Comparison of ENCODE assay signal across 1 cellular context in genomic region chr7:480531-481218, GRCh38.
TF ChIP-seq lines count a peak whose summit lies in the region.

No MANE protein-coding gene starts in this region.

TF ChIP-seq in K562, 482 proteins besides CTCF, POLR2A, EP300 and RAD21 (continued from another document and continues in another):
- TF ChIP-seq, protein P1, sequence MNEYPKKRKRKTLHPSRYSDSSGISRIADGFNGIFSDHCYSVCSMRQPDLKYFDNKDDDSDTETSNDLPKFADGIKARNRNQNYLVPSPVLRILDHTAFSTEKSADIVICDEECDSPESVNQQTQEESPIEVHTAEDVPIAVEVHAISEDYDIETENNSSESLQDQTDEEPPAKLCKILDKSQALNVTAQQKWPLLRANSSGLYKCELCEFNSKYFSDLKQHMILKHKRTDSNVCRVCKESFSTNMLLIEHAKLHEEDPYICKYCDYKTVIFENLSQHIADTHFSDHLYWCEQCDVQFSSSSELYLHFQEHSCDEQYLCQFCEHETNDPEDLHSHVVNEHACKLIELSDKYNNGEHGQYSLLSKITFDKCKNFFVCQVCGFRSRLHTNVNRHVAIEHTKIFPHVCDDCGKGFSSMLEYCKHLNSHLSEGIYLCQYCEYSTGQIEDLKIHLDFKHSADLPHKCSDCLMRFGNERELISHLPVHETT (CRISPR knock-in tag; conservative IDR thresholded peaks at IDR 0.05 in 1 of 2, IDR thresholded peaks at IDR 0.05 in 1 of 2): no peak
- no peak for TF ChIP-seq TAF15 (IDR thresholded peaks at IDR 0.05; ENCODE audit: low read depth, low read length)
- peak; percentile 53; the same call in 1 of the 2 replicates for TF ChIP-seq ZNF263 (CRISPR knock-in tag; IDR thresholded peaks at IDR 0.05; ENCODE audit: borderline replicate concordance)
- no peak for TF ChIP-seq KAT8 (IDR thresholded peaks at IDR 0.05; ENCODE audit: low read depth)
- TF ChIP-seq ZNF253 (CRISPR knock-in tag; conservative IDR thresholded peaks at IDR 0.05): no peak
- no peak for TF ChIP-seq YBX1 (IDR thresholded peaks at IDR 0.05)
- 0 out of 2 replicates have a peak, but pooled peaks have one; percentile 24 for TF ChIP-seq CBFA2T2 (conservative IDR thresholded peaks at IDR 0.05)
- no peak for TF ChIP-seq ZNF133 (CRISPR knock-in tag; IDR thresholded peaks at IDR 0.05)
- TF ChIP-seq, protein P2, sequence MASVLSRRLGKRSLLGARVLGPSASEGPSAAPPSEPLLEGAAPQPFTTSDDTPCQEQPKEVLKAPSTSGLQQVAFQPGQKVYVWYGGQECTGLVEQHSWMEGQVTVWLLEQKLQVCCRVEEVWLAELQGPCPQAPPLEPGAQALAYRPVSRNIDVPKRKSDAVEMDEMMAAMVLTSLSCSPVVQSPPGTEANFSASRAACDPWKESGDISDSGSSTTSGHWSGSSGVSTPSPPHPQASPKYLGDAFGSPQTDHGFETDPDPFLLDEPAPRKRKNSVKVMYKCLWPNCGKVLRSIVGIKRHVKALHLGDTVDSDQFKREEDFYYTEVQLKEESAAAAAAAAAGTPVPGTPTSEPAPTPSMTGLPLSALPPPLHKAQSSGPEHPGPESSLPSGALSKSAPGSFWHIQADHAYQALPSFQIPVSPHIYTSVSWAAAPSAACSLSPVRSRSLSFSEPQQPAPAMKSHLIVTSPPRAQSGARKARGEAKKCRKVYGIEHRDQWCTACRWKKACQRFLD (CRISPR knock-in tag; IDR thresholded peaks at IDR 0.05): no peak
- TF ChIP-seq, protein P3, sequence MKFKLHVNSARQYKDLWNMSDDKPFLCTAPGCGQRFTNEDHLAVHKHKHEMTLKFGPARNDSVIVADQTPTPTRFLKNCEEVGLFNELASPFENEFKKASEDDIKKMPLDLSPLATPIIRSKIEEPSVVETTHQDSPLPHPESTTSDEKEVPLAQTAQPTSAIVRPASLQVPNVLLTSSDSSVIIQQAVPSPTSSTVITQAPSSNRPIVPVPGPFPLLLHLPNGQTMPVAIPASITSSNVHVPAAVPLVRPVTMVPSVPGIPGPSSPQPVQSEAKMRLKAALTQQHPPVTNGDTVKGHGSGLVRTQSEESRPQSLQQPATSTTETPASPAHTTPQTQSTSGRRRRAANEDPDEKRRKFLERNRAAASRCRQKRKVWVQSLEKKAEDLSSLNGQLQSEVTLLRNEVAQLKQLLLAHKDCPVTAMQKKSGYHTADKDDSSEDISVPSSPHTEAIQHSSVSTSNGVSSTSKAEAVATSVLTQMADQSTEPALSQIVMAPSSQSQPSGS (CRISPR knock-in tag; IDR thresholded peaks at IDR 0.05): no peak
- TF ChIP-seq SLC30A9 (CRISPR knock-in tag; IDR thresholded peaks at IDR 0.05): no peak
- TF ChIP-seq ZNF274 (IDR thresholded peaks at IDR 0.05; ENCODE audit: borderline replicate concordance, low read depth, low read length): no peak
- no peak for TF ChIP-seq ZNF384 (IDR thresholded peaks at IDR 0.05; ENCODE audit: low read depth, low read length)
- TF ChIP-seq NR0B1 (IDR thresholded peaks at IDR 0.05; ENCODE audit: partially characterized antibody): no peak
- no peak for TF ChIP-seq TGIF2 (CRISPR knock-in tag; IDR thresholded peaks at IDR 0.05)
- TF ChIP-seq, protein P4, sequence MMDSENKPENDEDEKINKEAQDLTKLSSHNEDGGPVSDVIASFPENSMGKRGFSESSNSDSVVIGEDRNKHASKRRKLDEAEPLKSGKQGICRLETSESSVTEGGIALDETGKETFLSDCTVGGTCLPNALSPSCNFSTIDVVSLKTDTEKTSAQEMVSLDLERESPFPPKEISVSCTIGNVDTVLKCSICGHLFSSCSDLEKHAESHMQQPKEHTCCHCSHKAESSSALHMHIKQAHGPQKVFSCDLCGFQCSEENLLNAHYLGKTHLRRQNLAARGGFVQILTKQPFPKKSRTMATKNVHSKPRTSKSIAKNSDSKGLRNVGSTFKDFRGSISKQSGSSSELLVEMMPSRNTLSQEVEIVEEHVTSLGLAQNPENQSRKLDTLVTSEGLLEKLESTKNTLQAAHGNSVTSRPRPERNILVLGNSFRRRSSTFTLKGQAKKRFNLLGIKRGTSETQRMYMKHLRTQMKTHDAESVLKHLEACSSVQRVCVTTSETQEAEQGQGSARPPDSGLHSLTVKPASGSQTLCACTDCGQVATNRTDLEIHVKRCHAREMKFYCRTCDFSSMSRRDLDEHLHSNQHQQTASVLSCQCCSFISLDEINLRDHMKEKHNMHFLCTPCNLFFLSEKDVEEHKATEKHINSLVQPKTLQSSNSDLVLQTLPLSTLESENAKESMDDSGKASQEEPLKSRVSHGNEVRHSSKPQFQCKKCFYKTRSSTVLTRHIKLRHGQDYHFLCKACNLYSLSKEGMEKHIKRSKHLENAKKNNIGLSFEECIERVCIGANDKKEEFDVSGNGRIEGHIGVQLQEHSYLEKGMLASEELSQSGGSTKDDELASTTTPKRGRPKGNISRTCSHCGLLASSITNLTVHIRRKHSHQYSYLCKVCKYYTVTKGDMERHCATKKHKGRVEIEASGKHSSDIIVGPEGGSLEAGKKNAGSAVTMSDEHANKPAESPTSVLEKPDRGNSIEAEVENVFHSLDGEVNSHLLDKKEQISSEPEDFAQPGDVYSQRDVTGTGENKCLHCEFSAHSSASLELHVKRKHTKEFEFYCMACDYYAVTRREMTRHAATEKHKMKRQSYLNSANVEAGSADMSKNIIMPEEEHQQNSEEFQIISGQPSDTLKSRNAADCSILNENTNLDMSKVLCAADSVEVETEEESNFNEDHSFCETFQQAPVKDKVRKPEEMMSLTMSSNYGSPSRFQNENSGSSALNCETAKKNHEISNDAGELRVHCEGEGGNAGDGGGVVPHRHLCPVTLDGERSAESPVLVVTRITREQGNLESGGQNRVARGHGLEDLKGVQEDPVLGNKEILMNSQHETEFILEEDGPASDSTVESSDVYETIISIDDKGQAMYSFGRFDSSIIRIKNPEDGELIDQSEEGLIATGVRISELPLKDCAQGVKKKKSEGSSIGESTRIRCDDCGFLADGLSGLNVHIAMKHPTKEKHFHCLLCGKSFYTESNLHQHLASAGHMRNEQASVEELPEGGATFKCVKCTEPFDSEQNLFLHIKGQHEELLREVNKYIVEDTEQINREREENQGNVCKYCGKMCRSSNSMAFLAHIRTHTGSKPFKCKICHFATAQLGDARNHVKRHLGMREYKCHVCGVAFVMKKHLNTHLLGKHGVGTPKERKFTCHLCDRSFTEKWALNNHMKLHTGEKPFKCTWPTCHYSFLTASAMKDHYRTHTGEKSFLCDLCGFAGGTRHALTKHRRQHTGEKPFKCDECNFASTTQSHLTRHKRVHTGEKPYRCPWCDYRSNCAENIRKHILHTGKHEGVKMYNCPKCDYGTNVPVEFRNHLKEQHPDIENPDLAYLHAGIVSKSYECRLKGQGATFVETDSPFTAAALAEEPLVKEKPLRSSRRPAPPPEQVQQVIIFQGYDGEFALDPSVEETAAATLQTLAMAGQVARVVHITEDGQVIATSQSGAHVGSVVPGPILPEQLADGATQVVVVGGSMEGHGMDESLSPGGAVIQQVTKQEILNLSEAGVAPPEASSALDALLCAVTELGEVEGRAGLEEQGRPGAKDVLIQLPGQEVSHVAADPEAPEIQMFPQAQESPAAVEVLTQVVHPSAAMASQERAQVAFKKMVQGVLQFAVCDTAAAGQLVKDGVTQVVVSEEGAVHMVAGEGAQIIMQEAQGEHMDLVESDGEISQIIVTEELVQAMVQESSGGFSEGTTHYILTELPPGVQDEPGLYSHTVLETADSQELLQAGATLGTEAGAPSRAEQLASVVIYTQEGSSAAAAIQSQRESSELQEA (IDR thresholded peaks at IDR 0.05; ENCODE audit: low read depth): no peak
- peak; percentile 60; the same call in 1 of the 2 replicates for TF ChIP-seq ESRRA (IDR thresholded peaks at IDR 0.05; ENCODE audit: borderline replicate concordance, low read depth)
- TF ChIP-seq TCF3 (CRISPR knock-in tag; IDR thresholded peaks at IDR 0.05): peak; percentile 54
- TF ChIP-seq SAFB2 (IDR thresholded peaks at IDR 0.05; ENCODE audit: borderline replicate concordance, low read depth, low read length, severe bottlenecking): no peak
- no peak for TF ChIP-seq SRF (CRISPR knock-in tag; IDR thresholded peaks at IDR 0.05)
- TF ChIP-seq HES1 (IDR thresholded peaks at IDR 0.05; ENCODE audit: low read depth): peak; percentile 73
- no peak for TF ChIP-seq ZNF778 (CRISPR knock-in tag; IDR thresholded peaks at IDR 0.05)
- TF ChIP-seq YY1 (IDR thresholded peaks at IDR 0.05; ENCODE audit: borderline replicate concordance in 1 of 3, control insufficient read depth in 1 of 3, extremely low read depth in 1 of 3, insufficient read depth in 3 of 3, insufficient read length in 1 of 3, insufficient replicate concordance in 2 of 3, low read depth in 1 of 3, low read length in 2 of 3): peak in 1 of 3 experiments; percentile 23
- TF ChIP-seq, protein P5, sequence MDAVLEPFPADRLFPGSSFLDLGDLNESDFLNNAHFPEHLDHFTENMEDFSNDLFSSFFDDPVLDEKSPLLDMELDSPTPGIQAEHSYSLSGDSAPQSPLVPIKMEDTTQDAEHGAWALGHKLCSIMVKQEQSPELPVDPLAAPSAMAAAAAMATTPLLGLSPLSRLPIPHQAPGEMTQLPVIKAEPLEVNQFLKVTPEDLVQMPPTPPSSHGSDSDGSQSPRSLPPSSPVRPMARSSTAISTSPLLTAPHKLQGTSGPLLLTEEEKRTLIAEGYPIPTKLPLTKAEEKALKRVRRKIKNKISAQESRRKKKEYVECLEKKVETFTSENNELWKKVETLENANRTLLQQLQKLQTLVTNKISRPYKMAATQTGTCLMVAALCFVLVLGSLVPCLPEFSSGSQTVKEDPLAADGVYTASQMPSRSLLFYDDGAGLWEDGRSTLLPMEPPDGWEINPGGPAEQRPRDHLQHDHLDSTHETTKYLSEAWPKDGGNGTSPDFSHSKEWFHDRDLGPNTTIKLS (IDR thresholded peaks at IDR 0.05; ENCODE audit: borderline replicate concordance, low read depth): no peak
- TF ChIP-seq FOXK1 (CRISPR knock-in tag; IDR thresholded peaks at IDR 0.05; ENCODE audit: borderline replicate concordance): no peak
- no peak for TF ChIP-seq ZKSCAN3 (CRISPR knock-in tag; IDR thresholded peaks at IDR 0.05)
- no peak for TF ChIP-seq FIP1L1 (IDR thresholded peaks at IDR 0.05; ENCODE audit: low read depth, low read length, poor library complexity, severe bottlenecking)
- peak; percentile 60; the same call in 1 of the 2 replicates for TF ChIP-seq ZBTB7A (IDR thresholded peaks at IDR 0.05; ENCODE audit: borderline replicate concordance, control insufficient read depth, low read depth, low read length)
- no peak for TF ChIP-seq NFXL1 (CRISPR knock-in tag; IDR thresholded peaks at IDR 0.05)
- peak; percentile 37; the same call in 1 of the 2 replicates for TF ChIP-seq RUNX1 (IDR thresholded peaks at IDR 0.05; ENCODE audit: low read depth)
- TF ChIP-seq CREB1 (IDR thresholded peaks at IDR 0.05): no peak
- TF ChIP-seq CREB1 (CRISPR knock-in tag; IDR thresholded peaks at IDR 0.05): no peak
- TF ChIP-seq ZNF408 (CRISPR knock-in tag; IDR thresholded peaks at IDR 0.05; ENCODE audit: low read depth): no peak
- no peak for TF ChIP-seq MED1 (CRISPR knock-in tag; IDR thresholded peaks at IDR 0.05; ENCODE audit: borderline replicate concordance)
- TF ChIP-seq JUN (IDR thresholded peaks at IDR 0.05; ENCODE audit: borderline replicate concordance, low read depth, low read length): no peak
- no peak for TF ChIP-seq JUN (CRISPR knock-in tag; IDR thresholded peaks at IDR 0.05; ENCODE audit: borderline replicate concordance)
- TF ChIP-seq NR2F6 (CRISPR knock-in tag; IDR thresholded peaks at IDR 0.05): no peak
- TF ChIP-seq ZNF644 (tag; IDR thresholded peaks at IDR 0.05; ENCODE audit: low read depth): no peak
- TF ChIP-seq, protein P6, sequence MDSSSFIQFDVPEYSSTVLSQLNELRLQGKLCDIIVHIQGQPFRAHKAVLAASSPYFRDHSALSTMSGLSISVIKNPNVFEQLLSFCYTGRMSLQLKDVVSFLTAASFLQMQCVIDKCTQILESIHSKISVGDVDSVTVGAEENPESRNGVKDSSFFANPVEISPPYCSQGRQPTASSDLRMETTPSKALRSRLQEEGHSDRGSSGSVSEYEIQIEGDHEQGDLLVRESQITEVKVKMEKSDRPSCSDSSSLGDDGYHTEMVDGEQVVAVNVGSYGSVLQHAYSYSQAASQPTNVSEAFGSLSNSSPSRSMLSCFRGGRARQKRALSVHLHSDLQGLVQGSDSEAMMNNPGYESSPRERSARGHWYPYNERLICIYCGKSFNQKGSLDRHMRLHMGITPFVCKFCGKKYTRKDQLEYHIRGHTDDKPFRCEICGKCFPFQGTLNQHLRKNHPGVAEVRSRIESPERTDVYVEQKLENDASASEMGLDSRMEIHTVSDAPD (CRISPR knock-in tag; IDR thresholded peaks at IDR 0.05): no peak
- TF ChIP-seq GMEB1 (CRISPR knock-in tag; IDR thresholded peaks at IDR 0.05): no peak
- no peak for TF ChIP-seq CHD1 (IDR thresholded peaks at IDR 0.05; ENCODE audit: low read length)
- TF ChIP-seq CBX5 (IDR thresholded peaks at IDR 0.05; ENCODE audit: borderline replicate concordance, low read depth): no peak
- 0 out of 2 replicates have a peak, but pooled peaks have one; percentile 29 for TF ChIP-seq CTBP1 (IDR thresholded peaks at IDR 0.05; ENCODE audit: borderline replicate concordance)
